20 cellular contexts compared by ENCODE assay signal in genomic region chr10:11530806-11531205, GRCh38.
"Had no signal": no experiment of that assay in that cellular context is flagged by ENCODE, and none has a peak within 500 bp of the region (broad histone marks: within the 10 kb centered on the region; RNA-seq: fewer than 3 reads in every experiment).

No MANE protein-coding gene starts in this region.

- H3K27ac ChIP-seq: brain microvascular endothelial cell, coronary artery, gastrocnemius medialis, vagina had no signal

- H3K4me3 Mint-ChIP-seq: activated CD4-positive, alpha-beta T cell treated with anti-CD3 and anti-CD28 coated beads, Interleukin-2, amount 10 ng/mL, durations not matched to agents 24 days and 14 days; activated naive CD4-positive, alpha-beta T cell treated with anti-CD3 and anti-CD28 coated beads for 36 hours; activated T-cell treated with anti-CD3 and anti-CD28 coated beads, Interleukin-2, amount 50 U/mL, for 4 hours; central memory CD8-positive, alpha-beta T cell; nephron progenitor cell had no signal

- H3K4me1 ChIP-seq: gastrocnemius medialis had no signal

- H3K27ac Mint-ChIP-seq: activated CD4-positive, alpha-beta T cell treated with anti-CD3 and anti-CD28 coated beads, Interleukin-2, amount 10 ng/mL, durations not matched to agents 24 days and 14 days; activated naive CD4-positive, alpha-beta T cell treated with anti-CD3 and anti-CD28 coated beads for 36 hours; nephron progenitor cell had no signal

- DNase-seq: activated CD4-positive, alpha-beta T cell treated with anti-CD3 and anti-CD28 coated beads, Interleukin-2, amount 10 ng/mL, durations not matched to agents 24 days and 14 days; activated CD8-positive, alpha-beta memory T cell treated with anti-CD3 and anti-CD28 coated beads, Interleukin-2, amount 50 U/mL, for 4 hours; activated naive CD4-positive, alpha-beta T cell treated with anti-CD3 and anti-CD28 coated beads for 36 hours; activated T-cell treated with anti-CD3 and anti-CD28 coated beads, Interleukin-2, amount 50 U/mL, for 4 hours; anterior cingulate cortex; brain microvascular endothelial cell; gastrocnemius medialis; kidney; nephron progenitor cell; nucleus accumbens; posterior cingulate gyrus; stimulated activated CD4-positive, alpha-beta T cell treated with anti-CD3 and anti-CD28 coated beads, Interleukin-2, amount 100 ng/mL, for 24 hours; stimulated activated naive CD8-positive, alpha-beta T cell treated with anti-CD3 and anti-CD28 coated beads, Interleukin-15, Interleukin-2, amounts not matched to agents 100 U/mL and 50 U/mL, for 24 hours; substantia nigra; T-helper 9 cell; transverse colon had no signal

- H3K9me3 ChIP-seq: gastrocnemius medialis, transverse colon, vagina had no signal

- H3K27me3 ChIP-seq: brain microvascular endothelial cell, gastrocnemius medialis, transverse colon, vagina had no signal

- H3K4me3 ChIP-seq: coronary artery, gastrocnemius medialis, transverse colon, vagina had no signal

- ATAC-seq: activated T-cell treated with anti-CD3 and anti-CD28 coated beads, Interleukin-2, amount 50 U/mL, for 4 hours; gastrocnemius medialis; left lobe of liver; stimulated activated naive CD8-positive, alpha-beta T cell treated with anti-CD3 and anti-CD28 coated beads, Interleukin-15, Interleukin-2, amounts not matched to agents 100 U/mL and 50 U/mL, for 24 hours had no signal

- H3K9me3 Mint-ChIP-seq: activated CD4-positive, alpha-beta T cell treated with anti-CD3 and anti-CD28 coated beads, Interleukin-2, amount 10 ng/mL, durations not matched to agents 24 days and 14 days; activated naive CD4-positive, alpha-beta T cell treated with anti-CD3 and anti-CD28 coated beads for 36 hours; activated T-cell treated with anti-CD3 and anti-CD28 coated beads, Interleukin-2, amount 50 U/mL, for 4 hours; central memory CD8-positive, alpha-beta T cell; nephron progenitor cell had no signal

- H3K36me3 ChIP-seq: brain microvascular endothelial cell, gastrocnemius medialis, vagina had no signal
